Comparison of ENCODE assay signal across 12 cellular contexts in the genomic region with DNA sequence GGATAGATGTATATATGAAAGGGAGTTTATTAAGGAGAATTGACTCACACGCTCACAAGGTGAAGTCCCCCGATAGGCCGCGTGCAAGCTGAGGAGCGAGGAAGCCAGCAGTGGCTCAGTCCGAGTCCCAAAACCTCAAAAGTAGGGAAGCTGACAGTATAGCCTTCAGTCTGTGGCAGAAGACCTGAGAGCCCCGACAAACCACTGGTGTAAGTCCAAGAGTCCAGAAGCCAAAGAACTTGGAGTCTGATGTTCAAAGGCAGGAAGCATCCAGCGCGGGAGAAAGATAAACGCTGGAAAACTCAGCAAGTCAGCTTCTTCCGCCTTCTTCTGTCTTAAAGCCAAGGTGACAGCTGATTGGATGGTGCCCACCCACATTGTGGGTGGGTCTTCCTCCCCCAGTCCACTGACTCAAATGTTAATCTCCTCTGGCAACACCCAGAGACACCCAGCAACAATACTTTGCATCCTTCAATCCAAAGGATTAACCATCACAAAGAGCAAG.
DNase-seq lines count a peak whose midpoint lies in the region; ATAC-seq and TF ChIP-seq lines count a peak whose summit lies in the region.
"Had no signal": no experiment of that assay in that cellular context is flagged by ENCODE, and none has a peak within 500 bp of the region (broad histone marks: within the 10 kb centered on the region; RNA-seq: fewer than 3 reads in every experiment).

No MANE protein-coding gene starts in this region.

- peak overlapping the region; percentile 55 for H3K27ac Mint-ChIP-seq in chondrocyte (ENCODE audit: unreplicated experiment)
- H3K27ac Mint-ChIP-seq in natural killer cell treated with Interleukin-12 subunit alpha and Interleukin-12 subunit beta and Interleukin-15 and Interleukin-18, amount 100 ng/mL, for 72 hours: peak overlapping the region; percentile 2 to 64
- no peak overlapping the region for H3K27ac Mint-ChIP-seq in CD4-positive, alpha-beta memory T cell

- no peaks in the 10 kb centered on the region for H3K36me3 Mint-ChIP-seq in chondrocyte (ENCODE audit: low read depth)
- peaks cover 8% of the 10 kb centered on the region for H3K36me3 Mint-ChIP-seq in natural killer cell treated with Interleukin-12 subunit alpha and Interleukin-12 subunit beta and Interleukin-15 and Interleukin-18, amount 100 ng/mL, for 72 hours
- H3K36me3 Mint-ChIP-seq in CD4-positive, alpha-beta memory T cell: no peaks in the 10 kb centered on the region

- H3K9me3 Mint-ChIP-seq in chondrocyte (ENCODE audit: low read depth): peaks cover 10% of the 10 kb centered on the region
- peaks cover 13% of the 10 kb centered on the region for H3K9me3 Mint-ChIP-seq in natural killer cell treated with Interleukin-12 subunit alpha and Interleukin-12 subunit beta and Interleukin-15 and Interleukin-18, amount 100 ng/mL, for 72 hours
- H3K9me3 Mint-ChIP-seq in CD4-positive, alpha-beta memory T cell: peaks cover 0 to 11% (median 4%) of the 10 kb centered on the region in 8 donors

- H3K27me3 ChIP-seq in CD4-positive, alpha-beta memory T cell (ENCODE audit: insufficient read depth, low read length): no peaks in the 10 kb centered on the region

- no peaks in the 10 kb centered on the region for H3K4me1 ChIP-seq in CD4-positive, alpha-beta memory T cell (ENCODE audit: insufficient read depth, low read length)
- H3K4me1 ChIP-seq: lower lobe of right lung had no signal

- peak; percentile 32 for DNase-seq in GM04503 (ENCODE audit: low read depth)
- no peak for DNase-seq in chondrocyte (ENCODE audit: low spot score)
- DNase-seq in natural killer cell treated with Interleukin-12 subunit alpha and Interleukin-12 subunit beta and Interleukin-15 and Interleukin-18, amount 100 ng/mL, for 72 hours (ENCODE audit: low spot score): no peak
- DNase-seq in glomerular visceral epithelial cell (ENCODE audit: extremely low spot score): no peak
- DNase-seq in CD4-positive, alpha-beta memory T cell: no peak
- DNase-seq in superior temporal gyrus (ENCODE audit: extremely low spot score): no peak
- no peak for DNase-seq in NCI-H1092 (lab: John Stamatoyannopoulos, UW)
- DNase-seq: activated CD8-positive, alpha-beta memory T cell treated with anti-CD3 and anti-CD28 coated beads, Interleukin-2, amount 50 U/mL, for 4 hours; lower lobe of right lung; NCI-H187 treated with DMSO at 0.1 percent for 48 hours; SHP77 treated with DMSO at 0.1 percent for 48 hours had no signal

- intact Hi-C loops in CD4-positive, alpha-beta memory T cell (cut with micrococcal nuclease): no loop called here

- POLR2A ChIA-PET in CD4-positive, alpha-beta memory T cell (lab: Charles Lee; ENCODE audit: partially characterized antibody): no interaction called here

- H3K4me3 Mint-ChIP-seq in chondrocyte (ENCODE audit: unreplicated experiment): peak overlapping the region; percentile 76
- H3K4me3 Mint-ChIP-seq in natural killer cell treated with Interleukin-12 subunit alpha and Interleukin-12 subunit beta and Interleukin-15 and Interleukin-18, amount 100 ng/mL, for 72 hours: peak overlapping the region; percentile 68
- H3K4me3 Mint-ChIP-seq in CD4-positive, alpha-beta memory T cell: no peak overlapping the region

- H3K27me3 Mint-ChIP-seq in chondrocyte (ENCODE audit: low read depth): no peaks in the 10 kb centered on the region
- H3K27me3 Mint-ChIP-seq in natural killer cell treated with Interleukin-12 subunit alpha and Interleukin-12 subunit beta and Interleukin-15 and Interleukin-18, amount 100 ng/mL, for 72 hours: no peaks in the 10 kb centered on the region
- H3K27me3 Mint-ChIP-seq in CD4-positive, alpha-beta memory T cell: peaks cover 0 to 3% of the 10 kb centered on the region in 2 donors

- no peak for TF ChIP-seq CTCF in chondrocyte (IDR thresholded peaks at IDR 0.05)

- no peak overlapping the region for H3K27ac ChIP-seq in CD4-positive, alpha-beta memory T cell (ENCODE audit: low read depth, low read length)
- H3K27ac ChIP-seq: lower lobe of right lung had no signal

- no peaks in the 10 kb centered on the region for H3K9me3 ChIP-seq in CD4-positive, alpha-beta memory T cell (ENCODE audit: control insufficient read depth in 1 of 2, low read length in 2 of 2)
- H3K9me3 ChIP-seq: lower lobe of right lung had no signal

- ATAC-seq in HG03175 (IDR thresholded peaks at IDR 0.05; ENCODE audit: unreplicated experiment): peak; percentile 71
- peak; percentile 48 to 77 for ATAC-seq in natural killer cell treated with Interleukin-12 subunit alpha and Interleukin-12 subunit beta and Interleukin-15 and Interleukin-18, amount 100 ng/mL, for 72 hours
- ATAC-seq: lower lobe of right lung had no signal

- peaks cover 2% of the 10 kb centered on the region for H3K4me1 Mint-ChIP-seq in chondrocyte (ENCODE audit: low read depth)
- peaks cover 3 to 5% of the 10 kb centered on the region in 2 donors for H3K4me1 Mint-ChIP-seq in natural killer cell treated with Interleukin-12 subunit alpha and Interleukin-12 subunit beta and Interleukin-15 and Interleukin-18, amount 100 ng/mL, for 72 hours (ENCODE audit: low read depth in 2 of 2)
- no peaks in the 10 kb centered on the region for H3K4me1 Mint-ChIP-seq in CD4-positive, alpha-beta memory T cell

- CTCF ChIA-PET in CD4-positive, alpha-beta memory T cell (lab: Charles Lee; ENCODE audit: partially characterized antibody): no interaction called here

- no peak overlapping the region for H3K4me3 ChIP-seq in CD4-positive, alpha-beta memory T cell (ENCODE audit: low read length in 2 of 2)
- H3K4me3 ChIP-seq: lower lobe of right lung had no signal

- no peaks in the 10 kb centered on the region for H3K36me3 ChIP-seq in CD4-positive, alpha-beta memory T cell (ENCODE audit: insufficient read depth, low read length)
- H3K36me3 ChIP-seq: lower lobe of right lung had no signal

Comparison
In these comparisons a context has a peak if more than half of its experiments do, and no peak if none do; other contexts are left out.
1. H3K27ac Mint-ChIP-seq: peak in chondrocyte (single experiment) and natural killer cell treated with Interleukin-12 subunit alpha and Interleukin-12 subunit beta and Interleukin-15 and Interleukin-18, amount 100 ng/mL, for 72 hours (2 of 2); none in CD4-positive, alpha-beta memory T cell (0 of 7).
2. H3K4me3 Mint-ChIP-seq: peak in chondrocyte (single experiment) and natural killer cell treated with Interleukin-12 subunit alpha and Interleukin-12 subunit beta and Interleukin-15 and Interleukin-18, amount 100 ng/mL, for 72 hours (single experiment); none in CD4-positive, alpha-beta memory T cell (0 of 8).